10 cellular contexts compared by ENCODE assay signal in genomic region chr4:41145571-41146078, GRCh38.
DNase-seq lines count a peak whose midpoint lies in the region; TF ChIP-seq lines count a peak whose summit lies in the region.
"Had no signal": no experiment of that assay in that cellular context is flagged by ENCODE, and none has a peak within 500 bp of the region (broad histone marks: within the 10 kb centered on the region; RNA-seq: fewer than 3 reads in every experiment).

No MANE protein-coding gene starts in this region.

- peaks cover 3% of the 10 kb centered on the region for H3K27me3 Mint-ChIP-seq in activated CD4-positive, alpha-beta memory T cell treated with anti-CD3 and anti-CD28 coated beads for 36 hours
- peaks cover 1% of the 10 kb centered on the region for H3K27me3 Mint-ChIP-seq in activated CD4-positive, alpha-beta T cell treated with anti-CD3 and anti-CD28 coated beads, Interleukin-2, amount 10 ng/mL, durations not matched to agents 24 days and 14 days
- H3K27me3 Mint-ChIP-seq in activated naive CD4-positive, alpha-beta T cell treated with anti-CD3 and anti-CD28 coated beads, Interleukin-2, amount 10 ng/mL, durations not matched to agents 7 days and 5 days, result peaks cover 12% of the 10 kb centered on the region
- H3K27me3 Mint-ChIP-seq: central memory CD8-positive, alpha-beta T cell had no signal

- no peaks in the 10 kb centered on the region for H3K36me3 Mint-ChIP-seq in activated CD4-positive, alpha-beta memory T cell treated with anti-CD3 and anti-CD28 coated beads for 36 hours
- no peaks in the 10 kb centered on the region for H3K36me3 Mint-ChIP-seq in activated CD4-positive, alpha-beta T cell treated with anti-CD3 and anti-CD28 coated beads, Interleukin-2, amount 10 ng/mL, durations not matched to agents 24 days and 14 days (ENCODE audit: low read depth)
- H3K36me3 Mint-ChIP-seq in activated naive CD4-positive, alpha-beta T cell treated with anti-CD3 and anti-CD28 coated beads, Interleukin-2, amount 10 ng/mL, durations not matched to agents 7 days and 5 days, result no peaks in the 10 kb centered on the region

- TF ChIP-seq CTCF in cardiac fibroblast (IDR thresholded peaks at IDR 0.05; ENCODE audit: low read depth, low read length), result no peak

- POLR2A ChIA-PET in activated CD4-positive, alpha-beta memory T cell treated with anti-CD3 and anti-CD28 coated beads for 36 hours (lab: Charles Lee), result no interaction called here

- H3K9me3 Mint-ChIP-seq in activated CD4-positive, alpha-beta memory T cell treated with anti-CD3 and anti-CD28 coated beads for 36 hours, result no peaks in the 10 kb centered on the region
- H3K9me3 Mint-ChIP-seq in activated CD4-positive, alpha-beta T cell treated with anti-CD3 and anti-CD28 coated beads, Interleukin-2, amount 10 ng/mL, durations not matched to agents 24 days and 14 days, result no peaks in the 10 kb centered on the region
- H3K9me3 Mint-ChIP-seq in activated naive CD4-positive, alpha-beta T cell treated with anti-CD3 and anti-CD28 coated beads, Interleukin-2, amount 10 ng/mL, durations not matched to agents 7 days and 5 days, result no peaks in the 10 kb centered on the region
- H3K9me3 Mint-ChIP-seq: central memory CD8-positive, alpha-beta T cell had no signal

- no peak overlapping the region for H3K4me3 ChIP-seq in cardiac fibroblast (replicated peaks in 1 of 2; ENCODE audit: low read depth in 2 of 2, low read length in 2 of 2)

- CTCF ChIA-PET in activated CD4-positive, alpha-beta memory T cell treated with anti-CD3 and anti-CD28 coated beads for 36 hours (lab: Charles Lee), result no interaction called here
- CTCF ChIA-PET in activated naive CD4-positive, alpha-beta T cell treated with anti-CD3 and anti-CD28 coated beads, Interleukin-2, amount 10 ng/mL, durations not matched to agents 7 days and 5 days (lab: Charles Lee), result no interaction called here

- intact Hi-C loops in activated CD4-positive, alpha-beta memory T cell treated with anti-CD3 and anti-CD28 coated beads for 36 hours (cut with micrococcal nuclease), result no loop called here
- intact Hi-C loops in activated CD4-positive, alpha-beta T cell treated with anti-CD3 and anti-CD28 coated beads, Interleukin-2, amount 10 ng/mL, durations not matched to agents 24 days and 14 days (cut with micrococcal nuclease), result no loop called here

- H3K27ac Mint-ChIP-seq in activated CD4-positive, alpha-beta memory T cell treated with anti-CD3 and anti-CD28 coated beads for 36 hours, result no peak overlapping the region
- H3K27ac Mint-ChIP-seq in activated CD4-positive, alpha-beta T cell treated with anti-CD3 and anti-CD28 coated beads, Interleukin-2, amount 10 ng/mL, durations not matched to agents 24 days and 14 days, result no peak overlapping the region
- H3K27ac Mint-ChIP-seq in activated naive CD4-positive, alpha-beta T cell treated with anti-CD3 and anti-CD28 coated beads, Interleukin-2, amount 10 ng/mL, durations not matched to agents 7 days and 5 days, result no peak overlapping the region

- no peak overlapping the region for H3K4me3 Mint-ChIP-seq in activated CD4-positive, alpha-beta memory T cell treated with anti-CD3 and anti-CD28 coated beads for 36 hours
- H3K4me3 Mint-ChIP-seq in activated CD4-positive, alpha-beta T cell treated with anti-CD3 and anti-CD28 coated beads, Interleukin-2, amount 10 ng/mL, durations not matched to agents 24 days and 14 days, result no peak overlapping the region
- H3K4me3 Mint-ChIP-seq in activated naive CD4-positive, alpha-beta T cell treated with anti-CD3 and anti-CD28 coated beads, Interleukin-2, amount 10 ng/mL, durations not matched to agents 7 days and 5 days, result no peak overlapping the region
- H3K4me3 Mint-ChIP-seq: central memory CD8-positive, alpha-beta T cell had no signal

- peak; percentile 68 for DNase-seq in A172 (ENCODE audit: low spot score)
- peak; percentile 70 for DNase-seq in HT1080 (ENCODE audit: low read depth)
- DNase-seq in cardiac fibroblast (ENCODE audit: low read depth in 2 of 2), result peak; percentile 39 to 54
- DNase-seq in midbrain (lab: John Stamatoyannopoulos, UW), result peak; percentile 54
- DNase-seq in NCI-H2081 (lab: John Stamatoyannopoulos, UW), result no peak
- DNase-seq in activated CD4-positive, alpha-beta memory T cell treated with anti-CD3 and anti-CD28 coated beads for 36 hours, result no peak
- DNase-seq in activated CD4-positive, alpha-beta T cell treated with anti-CD3 and anti-CD28 coated beads, Interleukin-2, amount 10 ng/mL, durations not matched to agents 24 days and 14 days, result no peak
- DNase-seq in activated naive CD4-positive, alpha-beta T cell treated with anti-CD3 and anti-CD28 coated beads, Interleukin-2, amount 10 ng/mL, durations not matched to agents 7 days and 5 days, result no peak
- DNase-seq: activated CD4-positive, CD25-positive, alpha-beta regulatory T cell treated with anti-CD3 and anti-CD28 coated beads, Interleukin-2, amount 50 U/mL, for 72 hours had no signal

- no peaks in the 10 kb centered on the region for H3K4me1 Mint-ChIP-seq in activated CD4-positive, alpha-beta memory T cell treated with anti-CD3 and anti-CD28 coated beads for 36 hours (ENCODE audit: low read depth)
- H3K4me1 Mint-ChIP-seq in activated CD4-positive, alpha-beta T cell treated with anti-CD3 and anti-CD28 coated beads, Interleukin-2, amount 10 ng/mL, durations not matched to agents 24 days and 14 days, result no peaks in the 10 kb centered on the region
- no peaks in the 10 kb centered on the region for H3K4me1 Mint-ChIP-seq in activated naive CD4-positive, alpha-beta T cell treated with anti-CD3 and anti-CD28 coated beads, Interleukin-2, amount 10 ng/mL, durations not matched to agents 7 days and 5 days
- H3K4me1 Mint-ChIP-seq: central memory CD8-positive, alpha-beta T cell had no signal

Comparison
In these comparisons a context has a peak if more than half of its experiments do, and no peak if none do; other contexts are left out.
1. DNase-seq: peak in A172 (single experiment), HT1080 (single experiment), cardiac fibroblast (2 of 2) and midbrain (single experiment); none in NCI-H2081 (0 of 2), activated CD4-positive, alpha-beta memory T cell treated with anti-CD3 and anti-CD28 coated beads for 36 hours (single experiment), activated CD4-positive, alpha-beta T cell treated with anti-CD3 and anti-CD28 coated beads, Interleukin-2, amount 10 ng/mL, durations not matched to agents 24 days and 14 days (single experiment) and activated naive CD4-positive, alpha-beta T cell treated with anti-CD3 and anti-CD28 coated beads, Interleukin-2, amount 10 ng/mL, durations not matched to agents 7 days and 5 days (single experiment).